1 cellular context compared by ENCODE assay signal in the genomic region with DNA sequence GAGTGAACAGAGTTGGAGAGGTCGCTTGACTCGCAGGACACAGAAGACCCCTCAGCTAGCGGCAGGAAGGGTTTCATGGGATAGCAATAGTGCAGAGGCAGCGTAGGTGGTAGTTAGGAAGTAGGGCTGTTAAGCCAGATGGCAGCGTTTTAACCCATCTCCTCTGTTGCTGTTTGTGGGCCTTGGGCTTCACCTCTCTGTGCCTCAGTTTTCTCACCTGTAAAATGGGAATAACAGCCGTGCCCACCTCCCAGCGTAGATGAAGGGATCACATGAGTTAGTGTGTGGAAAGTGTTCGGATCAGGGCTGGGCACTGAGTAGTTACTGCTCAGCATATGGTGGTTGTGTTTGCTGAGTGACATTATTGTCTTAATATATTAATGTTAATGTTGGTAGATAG.
TF ChIP-seq lines count a peak whose summit lies in the region.

No MANE protein-coding gene starts in this region.

TF ChIP-seq in K562, 482 proteins besides CTCF, POLR2A, EP300 and RAD21:
- TF ChIP-seq ZNF121 (CRISPR knock-in tag; conservative IDR thresholded peaks at IDR 0.05) (no peak), RHOXF2B (CRISPR knock-in tag; conservative IDR thresholded peaks at IDR 0.05) (no peak), ZNF239 (CRISPR knock-in tag; IDR thresholded peaks at IDR 0.05) (no peak), ZNF77 (CRISPR knock-in tag; IDR thresholded peaks at IDR 0.05) (no peak), MAFK (IDR thresholded peaks at IDR 0.05; ENCODE audit: low read length) (no peak), ARNT (IDR thresholded peaks at IDR 0.05) (no peak), RBM25 (IDR thresholded peaks at IDR 0.05; ENCODE audit: low read depth, low read length, severe bottlenecking) (peak; percentile 76), MAZ (CRISPR knock-in tag; conservative IDR thresholded peaks at IDR 0.05 in 1 of 2, IDR thresholded peaks at IDR 0.05 in 1 of 2) (no peak), BCL6 (CRISPR knock-in tag; IDR thresholded peaks at IDR 0.05) (no peak), ZNF699 (CRISPR knock-in tag; IDR thresholded peaks at IDR 0.05; ENCODE audit: insufficient replicate concordance) (no peak), BCOR (IDR thresholded peaks at IDR 0.05) (peak; percentile 77), KLF6 (CRISPR knock-in tag; IDR thresholded peaks at IDR 0.05; ENCODE audit: borderline replicate concordance) (no peak), FIP1L1 (IDR thresholded peaks at IDR 0.05; ENCODE audit: low read depth, low read length, poor library complexity, severe bottlenecking) (no peak), SIN3A (IDR thresholded peaks at IDR 0.05; ENCODE audit: borderline replicate concordance in 2 of 2, control insufficient read depth in 1 of 2, low read depth in 2 of 2, low read length in 2 of 2) (no peak), NFIC (IDR thresholded peaks at IDR 0.05) (no peak), ZNF830 (CRISPR knock-in tag; IDR thresholded peaks at IDR 0.05) (no peak), MYC (IDR thresholded peaks at IDR 0.05; ENCODE audit: low read depth, low read length) (no peak), MYC (CRISPR knock-in tag; IDR thresholded peaks at IDR 0.05; ENCODE audit: borderline replicate concordance, low read depth) (no peak), KDM1A (IDR thresholded peaks at IDR 0.05) (peak; percentile 60 to 80), ARID1B (IDR thresholded peaks at IDR 0.05) (no peak), ZNF507 (tag; conservative IDR thresholded peaks at IDR 0.05) (peak; percentile 44; the same call in 1 of the 2 replicates), THRAP3 (IDR thresholded peaks at IDR 0.05; ENCODE audit: borderline replicate concordance) (no peak), ZNF212 (CRISPR knock-in tag; IDR thresholded peaks at IDR 0.05) (no peak), ATF1 (CRISPR knock-in tag; IDR thresholded peaks at IDR 0.05) (no peak), ATF1 (tag; IDR thresholded peaks at IDR 0.05) (no peak), TAF15 (IDR thresholded peaks at IDR 0.05; ENCODE audit: low read depth, low read length) (no peak), ADNP (tag; IDR thresholded peaks at IDR 0.05) (peak; percentile 50; the same call in 1 of the 2 replicates), RCOR1 (IDR thresholded peaks at IDR 0.05; ENCODE audit: borderline replicate concordance in 1 of 2, low read depth in 2 of 2, low read length in 2 of 2) (0 out of 4 replicates have a peak, but pooled peaks of 1 of the 2 experiments have one; percentile 44), KAT8 (IDR thresholded peaks at IDR 0.05; ENCODE audit: low read depth) (no peak), DDX20 (tag; IDR thresholded peaks at IDR 0.05; ENCODE audit: low read depth) (no peak), RNF2 (IDR thresholded peaks at IDR 0.05) (no peak), HDAC2 (IDR thresholded peaks at IDR 0.05) (peak; percentile 27; the same call in 1 of the 2 replicates)
- TF ChIP-seq, protein P1, sequence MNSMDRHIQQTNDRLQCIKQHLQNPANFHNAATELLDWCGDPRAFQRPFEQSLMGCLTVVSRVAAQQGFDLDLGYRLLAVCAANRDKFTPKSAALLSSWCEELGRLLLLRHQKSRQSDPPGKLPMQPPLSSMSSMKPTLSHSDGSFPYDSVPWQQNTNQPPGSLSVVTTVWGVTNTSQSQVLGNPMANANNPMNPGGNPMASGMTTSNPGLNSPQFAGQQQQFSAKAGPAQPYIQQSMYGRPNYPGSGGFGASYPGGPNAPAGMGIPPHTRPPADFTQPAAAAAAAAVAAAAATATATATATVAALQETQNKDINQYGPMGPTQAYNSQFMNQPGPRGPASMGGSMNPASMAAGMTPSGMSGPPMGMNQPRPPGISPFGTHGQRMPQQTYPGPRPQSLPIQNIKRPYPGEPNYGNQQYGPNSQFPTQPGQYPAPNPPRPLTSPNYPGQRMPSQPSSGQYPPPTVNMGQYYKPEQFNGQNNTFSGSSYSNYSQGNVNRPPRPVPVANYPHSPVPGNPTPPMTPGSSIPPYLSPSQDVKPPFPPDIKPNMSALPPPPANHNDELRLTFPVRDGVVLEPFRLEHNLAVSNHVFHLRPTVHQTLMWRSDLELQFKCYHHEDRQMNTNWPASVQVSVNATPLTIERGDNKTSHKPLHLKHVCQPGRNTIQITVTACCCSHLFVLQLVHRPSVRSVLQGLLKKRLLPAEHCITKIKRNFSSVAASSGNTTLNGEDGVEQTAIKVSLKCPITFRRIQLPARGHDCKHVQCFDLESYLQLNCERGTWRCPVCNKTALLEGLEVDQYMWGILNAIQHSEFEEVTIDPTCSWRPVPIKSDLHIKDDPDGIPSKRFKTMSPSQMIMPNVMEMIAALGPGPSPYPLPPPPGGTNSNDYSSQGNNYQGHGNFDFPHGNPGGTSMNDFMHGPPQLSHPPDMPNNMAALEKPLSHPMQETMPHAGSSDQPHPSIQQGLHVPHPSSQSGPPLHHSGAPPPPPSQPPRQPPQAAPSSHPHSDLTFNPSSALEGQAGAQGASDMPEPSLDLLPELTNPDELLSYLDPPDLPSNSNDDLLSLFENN (IDR thresholded peaks at IDR 0.05; ENCODE audit: low read depth in 2 of 2, low read length in 2 of 2): no peak
- TF ChIP-seq, protein P2, sequence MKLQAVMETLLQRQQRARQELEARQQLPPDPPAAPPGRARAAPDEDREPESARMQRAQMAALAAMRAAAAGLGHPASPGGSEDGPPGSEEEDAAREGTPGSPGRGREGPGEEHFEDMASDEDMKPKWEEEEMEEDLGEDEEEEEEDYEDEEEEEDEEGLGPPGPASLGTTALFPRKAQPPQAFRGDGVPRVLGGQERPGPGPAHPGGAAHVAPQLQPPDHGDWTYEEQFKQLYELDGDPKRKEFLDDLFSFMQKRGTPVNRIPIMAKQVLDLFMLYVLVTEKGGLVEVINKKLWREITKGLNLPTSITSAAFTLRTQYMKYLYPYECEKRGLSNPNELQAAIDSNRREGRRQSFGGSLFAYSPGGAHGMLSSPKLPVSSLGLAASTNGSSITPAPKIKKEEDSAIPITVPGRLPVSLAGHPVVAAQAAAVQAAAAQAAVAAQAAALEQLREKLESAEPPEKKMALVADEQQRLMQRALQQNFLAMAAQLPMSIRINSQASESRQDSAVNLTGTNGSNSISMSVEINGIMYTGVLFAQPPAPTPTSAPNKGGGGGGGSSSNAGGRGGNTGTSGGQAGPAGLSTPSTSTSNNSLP (IDR thresholded peaks at IDR 0.05; ENCODE audit: borderline replicate concordance, low read depth, low read length): no peak
- TF ChIP-seq, protein P3, sequence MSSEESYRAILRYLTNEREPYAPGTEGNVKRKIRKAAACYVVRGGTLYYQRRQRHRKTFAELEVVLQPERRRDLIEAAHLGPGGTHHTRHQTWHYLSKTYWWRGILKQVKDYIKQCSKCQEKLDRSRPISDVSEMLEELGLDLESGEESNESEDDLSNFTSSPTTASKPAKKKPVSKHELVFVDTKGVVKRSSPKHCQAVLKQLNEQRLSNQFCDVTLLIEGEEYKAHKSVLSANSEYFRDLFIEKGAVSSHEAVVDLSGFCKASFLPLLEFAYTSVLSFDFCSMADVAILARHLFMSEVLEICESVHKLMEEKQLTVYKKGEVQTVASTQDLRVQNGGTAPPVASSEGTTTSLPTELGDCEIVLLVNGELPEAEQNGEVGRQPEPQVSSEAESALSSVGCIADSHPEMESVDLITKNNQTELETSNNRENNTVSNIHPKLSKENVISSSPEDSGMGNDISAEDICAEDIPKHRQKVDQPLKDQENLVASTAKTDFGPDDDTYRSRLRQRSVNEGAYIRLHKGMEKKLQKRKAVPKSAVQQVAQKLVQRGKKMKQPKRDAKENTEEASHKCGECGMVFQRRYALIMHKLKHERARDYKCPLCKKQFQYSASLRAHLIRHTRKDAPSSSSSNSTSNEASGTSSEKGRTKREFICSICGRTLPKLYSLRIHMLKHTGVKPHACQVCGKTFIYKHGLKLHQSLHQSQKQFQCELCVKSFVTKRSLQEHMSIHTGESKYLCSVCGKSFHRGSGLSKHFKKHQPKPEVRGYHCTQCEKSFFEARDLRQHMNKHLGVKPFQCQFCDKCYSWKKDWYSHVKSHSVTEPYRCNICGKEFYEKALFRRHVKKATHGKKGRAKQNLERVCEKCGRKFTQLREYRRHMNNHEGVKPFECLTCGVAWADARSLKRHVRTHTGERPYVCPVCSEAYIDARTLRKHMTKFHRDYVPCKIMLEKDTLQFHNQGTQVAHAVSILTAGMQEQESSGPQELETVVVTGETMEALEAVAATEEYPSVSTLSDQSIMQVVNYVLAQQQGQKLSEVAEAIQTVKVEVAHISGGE (CRISPR knock-in tag; IDR thresholded peaks at IDR 0.05): no peak
- TF ChIP-seq, protein P4, sequence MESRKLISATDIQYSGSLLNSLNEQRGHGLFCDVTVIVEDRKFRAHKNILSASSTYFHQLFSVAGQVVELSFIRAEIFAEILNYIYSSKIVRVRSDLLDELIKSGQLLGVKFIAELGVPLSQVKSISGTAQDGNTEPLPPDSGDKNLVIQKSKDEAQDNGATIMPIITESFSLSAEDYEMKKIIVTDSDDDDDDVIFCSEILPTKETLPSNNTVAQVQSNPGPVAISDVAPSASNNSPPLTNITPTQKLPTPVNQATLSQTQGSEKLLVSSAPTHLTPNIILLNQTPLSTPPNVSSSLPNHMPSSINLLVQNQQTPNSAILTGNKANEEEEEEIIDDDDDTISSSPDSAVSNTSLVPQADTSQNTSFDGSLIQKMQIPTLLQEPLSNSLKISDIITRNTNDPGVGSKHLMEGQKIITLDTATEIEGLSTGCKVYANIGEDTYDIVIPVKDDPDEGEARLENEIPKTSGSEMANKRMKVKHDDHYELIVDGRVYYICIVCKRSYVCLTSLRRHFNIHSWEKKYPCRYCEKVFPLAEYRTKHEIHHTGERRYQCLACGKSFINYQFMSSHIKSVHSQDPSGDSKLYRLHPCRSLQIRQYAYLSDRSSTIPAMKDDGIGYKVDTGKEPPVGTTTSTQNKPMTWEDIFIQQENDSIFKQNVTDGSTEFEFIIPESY (CRISPR knock-in tag; IDR thresholded peaks at IDR 0.05): no peak
- TF ChIP-seq, protein P5, sequence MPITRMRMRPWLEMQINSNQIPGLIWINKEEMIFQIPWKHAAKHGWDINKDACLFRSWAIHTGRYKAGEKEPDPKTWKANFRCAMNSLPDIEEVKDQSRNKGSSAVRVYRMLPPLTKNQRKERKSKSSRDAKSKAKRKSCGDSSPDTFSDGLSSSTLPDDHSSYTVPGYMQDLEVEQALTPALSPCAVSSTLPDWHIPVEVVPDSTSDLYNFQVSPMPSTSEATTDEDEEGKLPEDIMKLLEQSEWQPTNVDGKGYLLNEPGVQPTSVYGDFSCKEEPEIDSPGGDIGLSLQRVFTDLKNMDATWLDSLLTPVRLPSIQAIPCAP (CRISPR knock-in tag; IDR thresholded peaks at IDR 0.05; ENCODE audit: borderline replicate concordance): no peak
- TF ChIP-seq, protein P6, sequence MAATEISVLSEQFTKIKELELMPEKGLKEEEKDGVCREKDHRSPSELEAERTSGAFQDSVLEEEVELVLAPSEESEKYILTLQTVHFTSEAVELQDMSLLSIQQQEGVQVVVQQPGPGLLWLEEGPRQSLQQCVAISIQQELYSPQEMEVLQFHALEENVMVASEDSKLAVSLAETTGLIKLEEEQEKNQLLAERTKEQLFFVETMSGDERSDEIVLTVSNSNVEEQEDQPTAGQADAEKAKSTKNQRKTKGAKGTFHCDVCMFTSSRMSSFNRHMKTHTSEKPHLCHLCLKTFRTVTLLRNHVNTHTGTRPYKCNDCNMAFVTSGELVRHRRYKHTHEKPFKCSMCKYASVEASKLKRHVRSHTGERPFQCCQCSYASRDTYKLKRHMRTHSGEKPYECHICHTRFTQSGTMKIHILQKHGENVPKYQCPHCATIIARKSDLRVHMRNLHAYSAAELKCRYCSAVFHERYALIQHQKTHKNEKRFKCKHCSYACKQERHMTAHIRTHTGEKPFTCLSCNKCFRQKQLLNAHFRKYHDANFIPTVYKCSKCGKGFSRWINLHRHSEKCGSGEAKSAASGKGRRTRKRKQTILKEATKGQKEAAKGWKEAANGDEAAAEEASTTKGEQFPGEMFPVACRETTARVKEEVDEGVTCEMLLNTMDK (IDR thresholded peaks at IDR 0.05; ENCODE audit: borderline replicate concordance, insufficient read depth, low read depth, low read length, poor library complexity, severe bottlenecking): no peak
- TF ChIP-seq, protein P7, sequence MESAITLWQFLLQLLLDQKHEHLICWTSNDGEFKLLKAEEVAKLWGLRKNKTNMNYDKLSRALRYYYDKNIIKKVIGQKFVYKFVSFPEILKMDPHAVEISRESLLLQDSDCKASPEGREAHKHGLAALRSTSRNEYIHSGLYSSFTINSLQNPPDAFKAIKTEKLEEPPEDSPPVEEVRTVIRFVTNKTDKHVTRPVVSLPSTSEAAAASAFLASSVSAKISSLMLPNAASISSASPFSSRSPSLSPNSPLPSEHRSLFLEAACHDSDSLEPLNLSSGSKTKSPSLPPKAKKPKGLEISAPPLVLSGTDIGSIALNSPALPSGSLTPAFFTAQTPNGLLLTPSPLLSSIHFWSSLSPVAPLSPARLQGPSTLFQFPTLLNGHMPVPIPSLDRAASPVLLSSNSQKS (CRISPR knock-in tag; IDR thresholded peaks at IDR 0.05): no peak
- TF ChIP-seq, protein P8, sequence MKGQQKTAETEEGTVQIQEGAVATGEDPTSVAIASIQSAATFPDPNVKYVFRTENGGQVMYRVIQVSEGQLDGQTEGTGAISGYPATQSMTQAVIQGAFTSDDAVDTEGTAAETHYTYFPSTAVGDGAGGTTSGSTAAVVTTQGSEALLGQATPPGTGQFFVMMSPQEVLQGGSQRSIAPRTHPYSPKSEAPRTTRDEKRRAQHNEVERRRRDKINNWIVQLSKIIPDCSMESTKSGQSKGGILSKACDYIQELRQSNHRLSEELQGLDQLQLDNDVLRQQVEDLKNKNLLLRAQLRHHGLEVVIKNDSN (CRISPR knock-in tag; IDR thresholded peaks at IDR 0.05): no peak
- TF ChIP-seq, protein P9, sequence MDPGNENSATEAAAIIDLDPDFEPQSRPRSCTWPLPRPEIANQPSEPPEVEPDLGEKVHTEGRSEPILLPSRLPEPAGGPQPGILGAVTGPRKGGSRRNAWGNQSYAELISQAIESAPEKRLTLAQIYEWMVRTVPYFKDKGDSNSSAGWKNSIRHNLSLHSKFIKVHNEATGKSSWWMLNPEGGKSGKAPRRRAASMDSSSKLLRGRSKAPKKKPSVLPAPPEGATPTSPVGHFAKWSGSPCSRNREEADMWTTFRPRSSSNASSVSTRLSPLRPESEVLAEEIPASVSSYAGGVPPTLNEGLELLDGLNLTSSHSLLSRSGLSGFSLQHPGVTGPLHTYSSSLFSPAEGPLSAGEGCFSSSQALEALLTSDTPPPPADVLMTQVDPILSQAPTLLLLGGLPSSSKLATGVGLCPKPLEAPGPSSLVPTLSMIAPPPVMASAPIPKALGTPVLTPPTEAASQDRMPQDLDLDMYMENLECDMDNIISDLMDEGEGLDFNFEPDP (CRISPR knock-in tag; IDR thresholded peaks at IDR 0.05): no peak
- TF ChIP-seq, protein P10, sequence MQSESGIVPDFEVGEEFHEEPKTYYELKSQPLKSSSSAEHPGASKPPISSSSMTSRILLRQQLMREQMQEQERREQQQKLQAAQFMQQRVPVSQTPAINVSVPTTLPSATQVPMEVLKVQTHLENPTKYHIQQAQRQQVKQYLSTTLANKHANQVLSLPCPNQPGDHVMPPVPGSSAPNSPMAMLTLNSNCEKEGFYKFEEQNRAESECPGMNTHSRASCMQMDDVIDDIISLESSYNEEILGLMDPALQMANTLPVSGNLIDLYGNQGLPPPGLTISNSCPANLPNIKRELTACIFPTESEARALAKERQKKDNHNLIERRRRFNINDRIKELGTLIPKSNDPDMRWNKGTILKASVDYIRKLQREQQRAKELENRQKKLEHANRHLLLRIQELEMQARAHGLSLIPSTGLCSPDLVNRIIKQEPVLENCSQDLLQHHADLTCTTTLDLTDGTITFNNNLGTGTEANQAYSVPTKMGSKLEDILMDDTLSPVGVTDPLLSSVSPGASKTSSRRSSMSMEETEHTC (IDR thresholded peaks at IDR 0.05): no peak
